Comparison of ENCODE assay signal across 13 cellular contexts in the genomic region with DNA sequence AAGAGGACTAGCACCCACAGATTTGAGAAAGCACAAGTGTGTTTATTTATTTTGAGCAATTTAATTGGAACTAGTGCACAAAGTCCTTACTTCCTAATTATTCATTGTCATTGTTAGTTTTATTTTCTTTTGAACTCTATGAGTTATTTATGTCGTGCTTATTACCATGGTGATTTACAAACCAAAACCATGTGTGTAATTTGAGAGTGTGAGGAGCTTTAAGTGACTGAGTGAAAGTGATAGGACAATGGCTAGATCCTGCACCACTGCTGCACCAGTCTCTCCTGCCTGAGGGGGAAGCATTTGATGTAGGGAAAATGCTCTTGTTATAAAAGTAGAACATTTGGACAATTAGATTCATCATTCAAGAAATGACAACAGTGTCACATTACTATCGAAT.
DNase-seq lines count a peak whose midpoint lies in the region; ATAC-seq and TF ChIP-seq lines count a peak whose summit lies in the region.
"Had no signal": no experiment of that assay in that cellular context is flagged by ENCODE, and none has a peak within 500 bp of the region (broad histone marks: within the 10 kb centered on the region; RNA-seq: fewer than 3 reads in every experiment).

No MANE protein-coding gene starts in this region.

- H3K4me2 ChIP-seq in PC-3 (ENCODE audit: low read length) (no peak overlapping the region), fibroblast of lung (ENCODE audit: extremely low read depth, insufficient read depth, low read length) (no peak overlapping the region)

- H3K27me3 ChIP-seq in HAP-1 (ENCODE audit: low read depth): no peaks in the 10 kb centered on the region
- no peaks in the 10 kb centered on the region for H3K27me3 ChIP-seq in PC-3 (ENCODE audit: low read length)
- no peaks in the 10 kb centered on the region for H3K27me3 ChIP-seq in fibroblast of lung (ENCODE audit: control insufficient read depth, insufficient read depth, low read length)
- H3K27me3 ChIP-seq: right lobe of liver had no signal

- no peaks in the 10 kb centered on the region for H3K9me2 ChIP-seq in PC-3 (replicated peaks; ENCODE audit: low read length)

- intact Hi-C loops in PC-3 (cut with micrococcal nuclease): no loop called here

- BruUV-seq in PC-3 (replicated peaks; lab: Mats Ljungman, UMichigan): no TSS peak

- in situ Hi-C loops in HAP-1 (cut with MboI; ENCODE audit: low sequenced_read_pairs): no loop called here
- in situ Hi-C loops in GM13977 (cut with MboI; ENCODE audit: low pct_unique_long_range_greater_than_20kb, low sequenced_read_pairs, unreplicated experiment): no loop called here

- no peak overlapping the region for H2AFZ ChIP-seq in PC-3 (ENCODE audit: low read length)
- no peak overlapping the region for H2AFZ ChIP-seq in fibroblast of lung (ENCODE audit: low read length)

- H4K20me1 ChIP-seq in PC-3 (ENCODE audit: low read length): no peaks in the 10 kb centered on the region
- no peaks in the 10 kb centered on the region for H4K20me1 ChIP-seq in fibroblast of lung (ENCODE audit: control insufficient read depth, extremely low read depth, insufficient read depth, low read length)

- TF ChIP-seq CTCF in AG10803 (conservative IDR thresholded peaks at IDR 0.05; ENCODE audit: low read length) (no peak; the same call in 1 of the 2 replicates), PC-3 (conservative IDR thresholded peaks at IDR 0.05; ENCODE audit: low read depth, low read length) (no peak), fibroblast of lung (conservative IDR thresholded peaks at IDR 0.05 in 1 of 2, IDR thresholded peaks at IDR 0.05 in 1 of 2; ENCODE audit: low read depth in 1 of 2, low read length in 2 of 2) (peak in 1 of 2 donors; percentile 33), GM13977 (IDR thresholded peaks at IDR 0.05; ENCODE audit: extremely low read depth, insufficient read depth, missing control alignments) (no peak)

- POLR2A ChIA-PET in PC-3 (lab: Charles Lee; ENCODE audit: unreplicated experiment): no interaction called here

- H3K9me3 ChIP-seq in HAP-1: no peaks in the 10 kb centered on the region
- no peaks in the 10 kb centered on the region for H3K9me3 ChIP-seq in PC-3 (ENCODE audit: low read length)
- H3K9me3 ChIP-seq in fibroblast of lung (ENCODE audit: control insufficient read depth, insufficient read depth, low read depth, low read length): no peaks in the 10 kb centered on the region
- H3K9me3 ChIP-seq: right lobe of liver had no signal

- H3K79me2 ChIP-seq in PC-3 (ENCODE audit: low read length): no peaks in the 10 kb centered on the region
- no peaks in the 10 kb centered on the region for H3K79me2 ChIP-seq in fibroblast of lung (ENCODE audit: control insufficient read depth, insufficient read depth, low read length)

- no peaks in the 10 kb centered on the region for H3K36me3 ChIP-seq in HAP-1 (replicated peaks)
- H3K36me3 ChIP-seq in PC-3 (ENCODE audit: low read depth, low read length): no peaks in the 10 kb centered on the region
- H3K36me3 ChIP-seq in fibroblast of lung (ENCODE audit: control insufficient read depth, insufficient read depth, low read length): no peaks in the 10 kb centered on the region
- H3K36me3 ChIP-seq: right lobe of liver had no signal

- H3K9ac ChIP-seq in PC-3 (ENCODE audit: low read length): no peak overlapping the region
- H3K9ac ChIP-seq in fibroblast of lung (ENCODE audit: insufficient read depth, low read length): no peak overlapping the region

- peak; percentile 34 for DNase-seq in AG10803 (ENCODE audit: low read depth)
- DNase-seq in HAP-1 (ENCODE audit: low spot score in 2 of 2): peak; percentile 61 to 76
- peak; percentile 4 for DNase-seq in PC-3
- peak; percentile 40 to 66 for DNase-seq in fibroblast of lung (ENCODE audit: low read depth in 2 of 2)
- DNase-seq in nucleus accumbens (lab: John Stamatoyannopoulos, UW): no peak
- no peak for DNase-seq in NOMO-1 (lab: John Stamatoyannopoulos, UW; ENCODE audit: unreplicated experiment in 2 of 2)
- DNase-seq in GM13977 (ENCODE audit: low spot score): no peak
- DNase-seq: anterior cingulate cortex, NCI-H2081 treated with DMSO at 0.1 percent for 48 hours, right lobe of liver, SW 1271 had no signal

- H3K4me3 ChIP-seq in AG10803 (ENCODE audit: low read length) (no peak overlapping the region), HAP-1 (no peak overlapping the region), PC-3 (ENCODE audit: low read length) (no peak overlapping the region), fibroblast of lung (replicated peaks in 1 of 4; ENCODE audit: control extremely low read depth in 1 of 4, insufficient read depth in 1 of 4, low read depth in 3 of 4, low read length in 4 of 4) (no peak overlapping the region)
- H3K4me3 ChIP-seq: right lobe of liver had no signal

- H3K27ac ChIP-seq in PC-3 (ENCODE audit: low read length): no peak overlapping the region
- H3K27ac ChIP-seq in fibroblast of lung (ENCODE audit: insufficient read depth, low read length): no peak overlapping the region
- H3K27ac ChIP-seq: right lobe of liver had no signal

- peak; percentile 59 for ATAC-seq in PC-3
- no peak for ATAC-seq in GM21447 (IDR thresholded peaks at IDR 0.05; ENCODE audit: unreplicated experiment)
- ATAC-seq: HCT116, right lobe of liver had no signal

- no peaks in the 10 kb centered on the region for H3F3A ChIP-seq in PC-3 (ENCODE audit: low read length, unreplicated experiment)

- H3K4me1 ChIP-seq in HAP-1 (peaks cover 8% of the 10 kb centered on the region), PC-3 (ENCODE audit: insufficient read depth, low read length) (no peaks in the 10 kb centered on the region), fibroblast of lung (ENCODE audit: control insufficient read depth, extremely low read depth, insufficient read depth, low read length) (no peaks in the 10 kb centered on the region)
- H3K4me1 ChIP-seq: right lobe of liver had no signal

- CTCF ChIA-PET in PC-3 (lab: Charles Lee): no interaction called here

Comparison
In these comparisons a context has a peak if more than half of its experiments do, and no peak if none do; other contexts are left out.
1. DNase-seq: peak in AG10803 (single experiment), HAP-1 (2 of 2), PC-3 (single experiment) and fibroblast of lung (2 of 2); none in nucleus accumbens (0 of 56), NOMO-1 (0 of 2) and GM13977 (single experiment).